In genomic region chr12:93702707-93703305, GRCh38 we compare ENCODE assay signal across 25 cellular contexts.
"Had no signal": no experiment of that assay in that cellular context is flagged by ENCODE, and none has a peak within 500 bp of the region (broad histone marks: within the 10 kb centered on the region; RNA-seq: fewer than 3 reads in every experiment).

No MANE protein-coding gene starts in this region.

- H3K4me3 Mint-ChIP-seq: activated CD4-positive, alpha-beta T cell treated with anti-CD3 and anti-CD28 coated beads for 36 hours; activated CD8-positive, alpha-beta memory T cell treated with anti-CD3 and anti-CD28 coated beads, Interleukin-2, amount 10 ng/mL, durations not matched to agents 7 days and 5 days; activated CD8-positive, alpha-beta T cell treated with anti-CD3 and anti-CD28 coated beads, Interleukin-2, amount 10 ng/mL, durations not matched to agents 7 days and 5 days; activated naive CD4-positive, alpha-beta T cell treated with anti-CD3 and anti-CD28 coated beads, Interleukin-2, amount 50 U/mL, for 24 hours; activated naive CD8-positive, alpha-beta T cell treated with anti-CD3 and anti-CD28 coated beads, Interleukin-2, amount 50 U/mL, for 24 hours; brain; effector memory CD8-positive, alpha-beta T cell; immature natural killer cell; natural killer cell had no signal

- H3K27ac ChIP-seq: lower lobe of right lung, spleen had no signal

- H3K4me1 ChIP-seq: testis had no signal

- H3K36me3 ChIP-seq: heart left ventricle, lower lobe of right lung, spleen had no signal

- H3K27me3 Mint-ChIP-seq: activated CD4-positive, alpha-beta T cell treated with anti-CD3 and anti-CD28 coated beads for 36 hours; activated CD8-positive, alpha-beta memory T cell treated with anti-CD3 and anti-CD28 coated beads, Interleukin-2, amount 10 ng/mL, durations not matched to agents 7 days and 5 days; activated naive CD4-positive, alpha-beta T cell treated with anti-CD3 and anti-CD28 coated beads, Interleukin-2, amount 50 U/mL, for 24 hours; activated naive CD8-positive, alpha-beta T cell treated with anti-CD3 and anti-CD28 coated beads, Interleukin-2, amount 50 U/mL, for 24 hours; effector memory CD8-positive, alpha-beta T cell had no signal

- H3K27me3 ChIP-seq: foreskin keratinocyte, heart left ventricle, spleen, testis had no signal

- H3K36me3 Mint-ChIP-seq: natural killer cell had no signal

- H3K9me3 ChIP-seq: lower lobe of right lung, spleen, testis had no signal

- ATAC-seq: activated CD4-positive, alpha-beta T cell treated with anti-CD3 and anti-CD28 coated beads for 36 hours; activated CD8-positive, alpha-beta memory T cell treated with anti-CD3 and anti-CD28 coated beads, Interleukin-2, amount 10 ng/mL, durations not matched to agents 7 days and 5 days; activated CD8-positive, alpha-beta T cell treated with anti-CD3 and anti-CD28 coated beads, Interleukin-2, amount 10 ng/mL, durations not matched to agents 7 days and 5 days; activated naive CD8-positive, alpha-beta T cell treated with anti-CD3 and anti-CD28 coated beads, Interleukin-2, amount 50 U/mL, for 24 hours; effector memory CD8-positive, alpha-beta T cell; foreskin keratinocyte; heart left ventricle; lower lobe of right lung; natural killer cell; right cardiac atrium; stimulated activated naive CD8-positive, alpha-beta T cell treated with anti-CD3 and anti-CD28 coated beads, Interleukin-15, Interleukin-2, amounts not matched to agents 100 U/mL and 50 U/mL, for 24 hours had no signal

- H3K27ac Mint-ChIP-seq: activated CD4-positive, alpha-beta T cell treated with anti-CD3 and anti-CD28 coated beads for 36 hours; activated CD8-positive, alpha-beta memory T cell treated with anti-CD3 and anti-CD28 coated beads, Interleukin-2, amount 10 ng/mL, durations not matched to agents 7 days and 5 days; activated CD8-positive, alpha-beta T cell treated with anti-CD3 and anti-CD28 coated beads, Interleukin-2, amount 10 ng/mL, durations not matched to agents 7 days and 5 days; activated naive CD4-positive, alpha-beta T cell treated with anti-CD3 and anti-CD28 coated beads, Interleukin-2, amount 50 U/mL, for 24 hours; activated naive CD8-positive, alpha-beta T cell treated with anti-CD3 and anti-CD28 coated beads, Interleukin-2, amount 50 U/mL, for 24 hours; activated T-helper 2 cell treated with anti-CD3 and anti-CD28 coated beads, Interferon-gamma antibody, Interleukin-2, Interleukin-4, amounts not matched to agents 10 μg/mL and 5 μg/mL and 100 μg/mL, durations not matched to agents 14 hours and 24 hours and 36 hours; brain; immature natural killer cell; natural killer cell had no signal

- DNase-seq: activated CD4-positive, alpha-beta T cell treated with anti-CD3 and anti-CD28 coated beads for 36 hours; activated CD4-positive, CD25-positive, alpha-beta regulatory T cell; activated CD8-positive, alpha-beta memory T cell treated with anti-CD3 and anti-CD28 coated beads, Interleukin-2, amount 10 ng/mL, durations not matched to agents 7 days and 5 days; activated CD8-positive, alpha-beta T cell treated with anti-CD3 and anti-CD28 coated beads, Interleukin-2, amount 10 ng/mL, durations not matched to agents 7 days and 5 days; activated naive CD8-positive, alpha-beta T cell treated with anti-CD3 and anti-CD28 coated beads, Interleukin-2, amount 50 U/mL, for 24 hours; activated T-cell treated with anti-CD3 and anti-CD28 coated beads, Interleukin-2, amount 50 U/mL, for 48 hours; amygdala; cortex of kidney; effector memory CD8-positive, alpha-beta T cell; foreskin keratinocyte; heart left ventricle; hypothalamus; immature natural killer cell; kidney; lower lobe of right lung; mesenchymal stem cell; natural killer cell; right cardiac atrium; spleen; stimulated activated naive CD8-positive, alpha-beta T cell treated with anti-CD3 and anti-CD28 coated beads, Interleukin-15, Interleukin-2, amounts not matched to agents 100 U/mL and 50 U/mL, for 24 hours; testis; trophoblast cell had no signal

- H3K9me3 Mint-ChIP-seq: activated naive CD4-positive, alpha-beta T cell treated with anti-CD3 and anti-CD28 coated beads, Interleukin-2, amount 50 U/mL, for 24 hours; activated T-helper 2 cell treated with anti-CD3 and anti-CD28 coated beads, Interferon-gamma antibody, Interleukin-2, Interleukin-4, amounts not matched to agents 10 μg/mL and 5 μg/mL and 100 μg/mL, durations not matched to agents 14 hours and 24 hours and 36 hours; effector memory CD8-positive, alpha-beta T cell; immature natural killer cell; natural killer cell had no signal

- H3K4me3 ChIP-seq: heart left ventricle, lower lobe of right lung, spleen, testis had no signal
